14 cellular contexts compared by ENCODE assay signal in the genomic region with DNA sequence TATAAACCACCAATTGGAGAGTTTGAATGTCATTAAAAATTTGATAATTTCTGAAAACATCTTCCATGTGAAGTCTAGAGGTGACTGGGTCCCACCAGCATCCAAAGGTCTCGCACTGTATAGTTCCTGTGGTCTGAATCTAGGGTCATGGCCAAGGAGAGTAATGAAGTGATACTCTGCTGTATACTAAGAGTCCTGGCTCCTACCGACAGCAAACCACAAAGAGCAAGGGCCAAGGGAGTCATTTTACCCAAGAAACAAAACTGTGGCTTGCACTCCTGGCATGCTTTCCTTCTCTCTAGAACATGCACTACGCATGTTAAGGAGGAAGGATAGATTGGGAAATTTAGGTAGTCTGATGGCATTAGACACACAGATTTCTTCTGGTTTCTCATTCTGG.
"Had no signal": no experiment of that assay in that cellular context is flagged by ENCODE, and none has a peak within 500 bp of the region (broad histone marks: within the 10 kb centered on the region; RNA-seq: fewer than 3 reads in every experiment).

No MANE protein-coding gene starts in this region.

- H3K4me1 Mint-ChIP-seq: immature natural killer cell; stimulated activated naive B cell treated with anti-CD40 and anti-IgM and Interleukin-4, amounts not matched to agents 10 μg/mL and 1 μg/mL and 100 μg/mL, for 72 hours had no signal

- H3K27me3 Mint-ChIP-seq: stimulated activated naive B cell treated with anti-CD40 and anti-IgM and Interleukin-4, amounts not matched to agents 10 μg/mL and 1 μg/mL and 100 μg/mL, for 72 hours had no signal

- H3K27me3 ChIP-seq: cardiac muscle cell, heart left ventricle, pancreas, tibial nerve had no signal

- H3K4me3 ChIP-seq: cardiac muscle cell, heart left ventricle, lower lobe of right lung, pancreas, tibial nerve had no signal

- ATAC-seq: heart left ventricle; stimulated activated naive B cell treated with anti-CD40 and anti-IgM and Interleukin-4, amounts not matched to agents 10 μg/mL and 1 μg/mL and 100 μg/mL, for 72 hours had no signal

- H3K9me3 ChIP-seq: heart left ventricle, lower lobe of right lung, pancreas, tibial nerve had no signal

- H3K4me3 Mint-ChIP-seq: activated T-helper 1 cell treated with anti-CD3 and anti-CD28 coated beads, Interleukin-12 subunit alpha, Interleukin-12 subunit beta, Interleukin-2, Interleukin-4 antibody, amounts not matched to agents 30 ng/mL and 10 ng/mL and 1 ng/mL, durations not matched to agents 14 hours and 24 hours and 36 hours; immature natural killer cell; stimulated activated naive B cell treated with anti-CD40 and anti-IgM and Interleukin-4, amounts not matched to agents 10 μg/mL and 1 μg/mL and 100 μg/mL, for 72 hours had no signal

- H3K27ac Mint-ChIP-seq: activated T-helper 1 cell treated with anti-CD3 and anti-CD28 coated beads, Interleukin-12 subunit alpha, Interleukin-12 subunit beta, Interleukin-2, Interleukin-4 antibody, amounts not matched to agents 30 ng/mL and 10 ng/mL and 1 ng/mL, durations not matched to agents 14 hours and 24 hours and 36 hours; immature natural killer cell; stimulated activated naive B cell treated with anti-CD40 and anti-IgM and Interleukin-4, amounts not matched to agents 10 μg/mL and 1 μg/mL and 100 μg/mL, for 72 hours had no signal

- H3K36me3 Mint-ChIP-seq: immature natural killer cell; stimulated activated naive B cell treated with anti-CD40 and anti-IgM and Interleukin-4, amounts not matched to agents 10 μg/mL and 1 μg/mL and 100 μg/mL, for 72 hours had no signal

- H3K27ac ChIP-seq: cardiac muscle cell, heart left ventricle, lower lobe of right lung, pancreas, tibial nerve had no signal

- H3K4me1 ChIP-seq: heart left ventricle, lower lobe of right lung, tibial nerve had no signal

- DNase-seq: activated CD4-positive, alpha-beta T cell treated with anti-CD3 and anti-CD28 coated beads, Interleukin-2, amount 50 U/mL, for 1 hour; activated CD8-positive, alpha-beta memory T cell treated with anti-CD3 and anti-CD28 coated beads for 24 hours; activated naive CD4-positive, alpha-beta T cell; aorta; heart left ventricle; immature natural killer cell; lower lobe of right lung; midbrain; pancreas; stimulated activated CD4-positive, alpha-beta T cell treated with anti-CD3 and anti-CD28 coated beads, Interleukin-2, amount 100 ng/mL, for 48 hours; stimulated activated naive B cell treated with anti-CD40 and anti-IgM and Interleukin-4, amounts not matched to agents 10 μg/mL and 1 μg/mL and 100 μg/mL, for 72 hours had no signal

- H3K9me3 Mint-ChIP-seq: activated T-helper 1 cell treated with anti-CD3 and anti-CD28 coated beads, Interleukin-12 subunit alpha, Interleukin-12 subunit beta, Interleukin-2, Interleukin-4 antibody, amounts not matched to agents 30 ng/mL and 10 ng/mL and 1 ng/mL, durations not matched to agents 14 hours and 24 hours and 36 hours; stimulated activated naive B cell treated with anti-CD40 and anti-IgM and Interleukin-4, amounts not matched to agents 10 μg/mL and 1 μg/mL and 100 μg/mL, for 72 hours had no signal

- H3K36me3 ChIP-seq: cardiac muscle cell, heart left ventricle, lower lobe of right lung, pancreas, tibial nerve had no signal
